Comparison of ENCODE assay signal across 2 cellular contexts in genomic region chr6:129691709-129692108, GRCh38.
TF ChIP-seq lines count a peak whose summit lies in the region.

No MANE protein-coding gene starts in this region.

TF ChIP-seq in GM23338, 12 proteins besides CTCF, POLR2A, EP300 and RAD21:
- TF ChIP-seq REST (IDR thresholded peaks at IDR 0.05; ENCODE audit: unreplicated experiment): no peak
TF ChIP-seq in GM23338: peak in this region for 0.

TF ChIP-seq in HEK293T, 16 proteins besides CTCF, POLR2A, EP300 and RAD21 (continued from another document):
- TF ChIP-seq PKNOX1 (IDR thresholded peaks at IDR 0.05) (no peak), BHLHE40 (IDR thresholded peaks at IDR 0.05; ENCODE audit: borderline replicate concordance) (no peak), FOXA1 (IDR thresholded peaks at IDR 0.05) (no peak), ZNF384 (IDR thresholded peaks at IDR 0.05) (no peak), FOXK2 (IDR thresholded peaks at IDR 0.05) (no peak), L3MBTL2 (conservative IDR thresholded peaks at IDR 0.05) (no peak), CTBP1 (IDR thresholded peaks at IDR 0.05; ENCODE audit: borderline replicate concordance) (no peak), FOXM1 (IDR thresholded peaks at IDR 0.05; ENCODE audit: borderline replicate concordance) (no peak), TARDBP (IDR thresholded peaks at IDR 0.05) (no peak), NFRKB (IDR thresholded peaks at IDR 0.05) (no peak)
